ENCODE assay signal across 12 cellular contexts in genomic region chr17:10482252-10482651, GRCh38. TPM values are rescaled to one million over a fixed set of nuclear protein-coding genes. Genes with fewer than 3 reads are reported as not detected.
"Had no signal": no experiment of that assay in that cellular context is flagged by ENCODE, and none has a peak within 500 bp of the region (broad histone marks: within the 10 kb centered on the region; RNA-seq: fewer than 3 reads in every experiment).

No MANE protein-coding gene starts in this region.

- FAIRE-seq: H1, H54 had no signal

- H3K9ac ChIP-seq: GM23248 had no signal

- H3K9me3 ChIP-seq: HAP-1 had no signal

- H3K4me2 ChIP-seq: GM23338 had no signal

- H2AFZ ChIP-seq: GM23248, GM23338 had no signal

- H3K4me1 ChIP-seq: HAP-1 had no signal

- DNase-seq: GM23248, GOT3, H7, H9, HCEC 1CT, HFFc6 had no signal

- H3K4me3 ChIP-seq: GM23248, GM23338, HAP-1 had no signal

- H3K36me3 ChIP-seq: HAP-1 had no signal

- H3K27ac ChIP-seq: GM23248 had no signal

- ATAC-seq: GM23338, HCT116 had no signal

RNA-seq across cellular contexts. Expression of gene MYH4, which starts 12.9 kb away (rescaled TPM):
- total RNA-seq: GM23248, GM23338, H1, H4, H7, H9, HFFc6 had no signal
- polyA plus RNA-seq: GM23248, GM23338, H1 had no signal

RNA-seq across cellular contexts. Expression of gene MYH1, which starts 36.1 kb away (rescaled TPM):
- total RNA-seq: GM23338, H1, H4, H7, H9, HFFc6 had no signal
- polyA plus RNA-seq: GM23338, H1 had no signal
